ENCODE assay signal across 10 cellular contexts in genomic region chrX:56765816-56766553, GRCh38. TPM values are rescaled to one million over a fixed set of nuclear protein-coding genes. Genes with fewer than 3 reads are reported as not detected.
DNase-seq lines count a peak whose midpoint lies in the region; ATAC-seq and TF ChIP-seq lines count a peak whose summit lies in the region.
"Had no signal": no experiment of that assay in that cellular context is flagged by ENCODE, and none has a peak within 500 bp of the region (broad histone marks: within the 10 kb centered on the region; RNA-seq: fewer than 3 reads in every experiment).

No MANE protein-coding gene starts in this region.

- in situ Hi-C loops in GM13977 (cut with MboI; ENCODE audit: low pct_unique_long_range_greater_than_20kb, low sequenced_read_pairs, unreplicated experiment), result no loop called here

- H3K27ac Mint-ChIP-seq in natural killer cell treated with Interleukin-12 subunit alpha and Interleukin-12 subunit beta and Interleukin-15 and Interleukin-18, amount 100 ng/mL, for 72 hours, result peak overlapping the region; percentile 86 to 96

- TF ChIP-seq CTCF in GM13977 (IDR thresholded peaks at IDR 0.05; ENCODE audit: extremely low read depth, insufficient read depth, missing control alignments) (no peak), adrenal gland (IDR thresholded peaks at IDR 0.05) (no peak)

- H3K9ac ChIP-seq in BLaER1, result peak overlapping the region; percentile 86; the same call in 1 of the 2 replicates

- TF ChIP-seq POLR2A in adrenal gland (IDR thresholded peaks at IDR 0.05), result no peak

- H3K36me3 ChIP-seq in BLaER1, result peaks cover 11% of the 10 kb centered on the region
- no peaks in the 10 kb centered on the region for H3K36me3 ChIP-seq in adrenal gland (replicated peaks in 1 of 2)
- H3K36me3 ChIP-seq: thoracic aorta had no signal

- H3K27ac ChIP-seq in BLaER1, result peak overlapping the region; percentile 95
- peak overlapping the region in 3 of 5 donors; percentile 17 to 42 (median 27) for H3K27ac ChIP-seq in adrenal gland
- H3K27ac ChIP-seq: thoracic aorta had no signal

- peaks cover 17% of the 10 kb centered on the region; the same call in 1 of the 2 replicates for H4K20me1 ChIP-seq in BLaER1

- no peaks in the 10 kb centered on the region for H3K36me3 Mint-ChIP-seq in natural killer cell treated with Interleukin-12 subunit alpha and Interleukin-12 subunit beta and Interleukin-15 and Interleukin-18, amount 100 ng/mL, for 72 hours

- peaks cover 60% of the 10 kb centered on the region for H3K4me1 ChIP-seq in BLaER1
- peaks cover 4 to 30% of the 10 kb centered on the region in 2 donors for H3K4me1 ChIP-seq in adrenal gland (replicated peaks in 1 of 2)

- no peaks in the 10 kb centered on the region for H3K9me3 Mint-ChIP-seq in natural killer cell treated with Interleukin-12 subunit alpha and Interleukin-12 subunit beta and Interleukin-15 and Interleukin-18, amount 100 ng/mL, for 72 hours

- H3K27me3 ChIP-seq in BLaER1 (peaks cover 5% of the 10 kb centered on the region), adrenal gland (no peaks in the 10 kb centered on the region)

- no peak for ATAC-seq in natural killer cell treated with Interleukin-12 subunit alpha and Interleukin-12 subunit beta and Interleukin-15 and Interleukin-18, amount 100 ng/mL, for 72 hours
- no peak for ATAC-seq in HG03354 (IDR thresholded peaks at IDR 0.05; ENCODE audit: poor library complexity, severe bottlenecking, unreplicated experiment)
- no peak for ATAC-seq in GM19452 (IDR thresholded peaks at IDR 0.05; ENCODE audit: unreplicated experiment)

- peaks cover 38 to 42% of the 10 kb centered on the region in 2 donors for H3K4me1 Mint-ChIP-seq in natural killer cell treated with Interleukin-12 subunit alpha and Interleukin-12 subunit beta and Interleukin-15 and Interleukin-18, amount 100 ng/mL, for 72 hours (ENCODE audit: low read depth in 2 of 2)

- H3K9me3 ChIP-seq in BLaER1, result no peaks in the 10 kb centered on the region
- H3K9me3 ChIP-seq in adrenal gland (replicated peaks in 1 of 3), result no peaks in the 10 kb centered on the region
- H3K9me3 ChIP-seq: thoracic aorta had no signal

- intact Hi-C loops in adrenal gland (cut with DNase I), result no loop called here

- H3K27me3 Mint-ChIP-seq in natural killer cell treated with Interleukin-12 subunit alpha and Interleukin-12 subunit beta and Interleukin-15 and Interleukin-18, amount 100 ng/mL, for 72 hours, result peaks cover 0 to 4% of the 10 kb centered on the region in 2 donors

- H3K4me3 ChIP-seq in BLaER1, result peak overlapping the region; percentile 76
- H3K4me3 ChIP-seq in adrenal gland, result no peak overlapping the region
- H3K4me3 ChIP-seq: thoracic aorta had no signal

- peak overlapping the region; percentile 90 for H3K4me3 Mint-ChIP-seq in natural killer cell treated with Interleukin-12 subunit alpha and Interleukin-12 subunit beta and Interleukin-15 and Interleukin-18, amount 100 ng/mL, for 72 hours

- peak overlapping the region; percentile 90 for H3K4me2 ChIP-seq in BLaER1

- DNase-seq in GM13977 (ENCODE audit: low spot score), result peak; percentile 34
- peak in 1 of 7 donors; percentile 15 for DNase-seq in adrenal gland
- DNase-seq in natural killer cell treated with Interleukin-12 subunit alpha and Interleukin-12 subunit beta and Interleukin-15 and Interleukin-18, amount 100 ng/mL, for 72 hours (ENCODE audit: low spot score), result no peak
- DNase-seq in occipital lobe (lab: John Stamatoyannopoulos, UW), result no peak
- DNase-seq in dedifferentiated amniotic fluid mesenchymal stem cell (ENCODE audit: extremely low spot score), result no peak
- DNase-seq: activated CD4-positive, alpha-beta T cell treated with anti-CD3 and anti-CD28 coated beads, Interleukin-2, amount 50 U/mL, for 4 hours had no signal

- WGBS in adrenal gland, 4 donors, result 54 to 58% (median 55%) methylated on average over 6 to 8 of the region's 8 CpGs

RNA-seq across cellular contexts. Expression of gene NBDY, which starts 36.9 kb away (rescaled TPM):
- 10 to 100 TPM; 14.7 to 76.5 (median 44.6) TPM for total RNA-seq in adrenal gland
- polyA plus RNA-seq in adrenal gland, result 10 to 100 TPM; 22.4 to 98.5 (median 24.1) TPM
- 10 to 100 TPM; 12.7 to 35.3 TPM for total RNA-seq in natural killer cell treated with Interleukin-12 subunit alpha and Interleukin-12 subunit beta and Interleukin-15 and Interleukin-18, amount 100 ng/mL, for 72 hours
- 6.7 TPM for total RNA-seq in occipital lobe
